13 cellular contexts compared by ENCODE assay signal in genomic region chr1:77756052-77756754, GRCh38. TPM values are rescaled to one million over a fixed set of nuclear protein-coding genes. Genes with fewer than 3 reads are reported as not detected.
DNase-seq lines count a peak whose midpoint lies in the region; ATAC-seq, FAIRE-seq and TF ChIP-seq lines count a peak whose summit lies in the region.
"Had no signal": no experiment of that assay in that cellular context is flagged by ENCODE, and none has a peak within 500 bp of the region (broad histone marks: within the 10 kb centered on the region; RNA-seq: fewer than 3 reads in every experiment).

No MANE protein-coding gene starts in this region.

- peaks cover 0 to 21% (median 17%) of the 10 kb centered on the region in 11 experiments; a peak in 15 of 22 replicates for H3K9me3 ChIP-seq in BLaER1 treated with 17β-estradiol and CSF1 and Interleukin-3, amounts not matched to agents 10 nM and 100 nM (replicated peaks in 1 of 11)
- no peaks in the 10 kb centered on the region for H3K9me3 ChIP-seq in body of pancreas
- H3K9me3 ChIP-seq in spleen: no peaks in the 10 kb centered on the region
- H3K9me3 ChIP-seq: MG63, mucosa of descending colon had no signal

- H3K9ac ChIP-seq in BLaER1 treated with 17β-estradiol and CSF1 and Interleukin-3, amounts not matched to agents 10 nM and 100 nM: peak overlapping the region in 1 of 11 experiments; percentile 31; a peak in 1 of 22 replicates

- no peak overlapping the region for H3K4me3 Mint-ChIP-seq in WTC11

- no peaks in the 10 kb centered on the region for H3K27me3 Mint-ChIP-seq in WTC11 (ENCODE audit: low read depth)

- CTCF ChIA-PET in WTC11 (lab: Charles Lee): no interaction called here

- peak overlapping the region; percentile 57 to 94 (median 84) for H3K4me2 ChIP-seq in BLaER1 treated with 17β-estradiol and CSF1 and Interleukin-3, amounts not matched to agents 10 nM and 100 nM

- no peak overlapping the region for H3K27ac ChIP-seq in BLaER1 treated with 17β-estradiol and CSF1 and Interleukin-3, amounts not matched to agents 10 nM and 100 nM
- no peak overlapping the region for H3K27ac ChIP-seq in body of pancreas
- H3K27ac ChIP-seq in spleen: no peak overlapping the region

- H3K36me3 ChIP-seq in BLaER1 treated with 17β-estradiol and CSF1 and Interleukin-3, amounts not matched to agents 10 nM and 100 nM: peaks cover 3 to 24% (median 19%) of the 10 kb centered on the region in 11 experiments; a peak in 20 of 22 replicates
- H3K36me3 ChIP-seq in body of pancreas (replicated peaks in 1 of 2; ENCODE audit: insufficient read depth in 1 of 2, low read depth in 2 of 2) (no peaks in the 10 kb centered on the region), spleen (peaks cover 0 to 5% (median under 1%) of the 10 kb centered on the region in 6 donors)

- TF ChIP-seq CTCF in WTC11 (IDR thresholded peaks at IDR 0.05) (no peak), body of pancreas (IDR thresholded peaks at IDR 0.05) (no peak), spleen (IDR thresholded peaks at IDR 0.05 in 8 of 11, conservative IDR thresholded peaks at IDR 0.05 in 3 of 11) (no peak)

- no peaks in the 10 kb centered on the region for H3K36me3 Mint-ChIP-seq in WTC11

- H4K20me1 ChIP-seq in BLaER1 treated with 17β-estradiol and CSF1 and Interleukin-3, amounts not matched to agents 10 nM and 100 nM: peaks cover 36 to 82% (median 61%) of the 10 kb centered on the region in 11 experiments

- peaks cover 17 to 40% (median 32%) of the 10 kb centered on the region in 10 experiments for H3K4me1 ChIP-seq in BLaER1 treated with 17β-estradiol and CSF1 and Interleukin-3, amounts not matched to agents 10 nM and 100 nM
- H3K4me1 ChIP-seq in body of pancreas (peaks cover 32% of the 10 kb centered on the region), spleen (peaks cover 27 to 82% (median 48%) of the 10 kb centered on the region in 6 donors)

- no peaks in the 10 kb centered on the region for H3K27me3 ChIP-seq in BLaER1 treated with 17β-estradiol and CSF1 and Interleukin-3, amounts not matched to agents 10 nM and 100 nM
- H3K27me3 ChIP-seq in body of pancreas (no peaks in the 10 kb centered on the region), spleen (replicated peaks in 1 of 7) (no peaks in the 10 kb centered on the region)
- H3K27me3 ChIP-seq: MG63 had no signal

- POLR2A ChIA-PET in WTC11 (lab: Charles Lee): no interaction called here

- ATAC-seq in WTC11 (no peak), body of pancreas (no peak)
- ATAC-seq: mucosa of descending colon had no signal

- H3K9me3 Mint-ChIP-seq in WTC11: no peaks in the 10 kb centered on the region
- H3K9me3 Mint-ChIP-seq: brain, H9 had no signal

- peaks cover 26% of the 10 kb centered on the region for H3K4me1 Mint-ChIP-seq in WTC11

- intact Hi-C loops in body of pancreas (cut with DNase I): no loop called here
- intact Hi-C loops in posterior cingulate gyrus (cut with DNase I): no loop called here
- intact Hi-C loops in spleen (cut with DNase I; ENCODE audit: low total_unique reads): no loop called here

- H3K27ac Mint-ChIP-seq in WTC11: peak overlapping the region; percentile 15; the same call in 1 of the 2 replicates
- H3K27ac Mint-ChIP-seq: brain had no signal

- peak; percentile 84 for FAIRE-seq in GM12892 (lab: Jason Lieb, UNC)
- FAIRE-seq: kidney had no signal

- DNase-seq in GM12892 (ENCODE audit: insufficient read length) (no peak), WTC11 (ENCODE audit: low spot score) (no peak), iPS-NIHi7 (ENCODE audit: extremely low spot score) (peak; percentile 12), body of pancreas (no peak), posterior cingulate gyrus (no peak), spleen (no peak), islet precursor cell (no peak)
- DNase-seq: H9, kidney, MG63, mucosa of descending colon had no signal

- TF ChIP-seq POLR2A in GM12892 (IDR thresholded peaks at IDR 0.05; ENCODE audit: low read depth, low read length) (no peak), body of pancreas (IDR thresholded peaks at IDR 0.05) (no peak), spleen (IDR thresholded peaks at IDR 0.05) (no peak)

- H3K4me3 ChIP-seq in BLaER1 treated with 17β-estradiol and CSF1 and Interleukin-3, amounts not matched to agents 10 nM and 100 nM: no peak overlapping the region
- H3K4me3 ChIP-seq in body of pancreas (no peak overlapping the region), spleen (no peak overlapping the region)
- H3K4me3 ChIP-seq: mucosa of descending colon had no signal

- WGBS in body of pancreas, 2 donors: 28 to 48% methylated on average over 1 of the region's 1 CpG
- 48 to 73% (median 67%) methylated on average over 1 of the region's 1 CpG for WGBS in spleen, 5 donors

TF ChIP-seq in WTC11, 78 proteins besides CTCF, POLR2A, EP300 and RAD21:
- TF ChIP-seq ZNF281 (CRISPR knock-in tag; IDR thresholded peaks at IDR 0.05): no peak
- no peak for TF ChIP-seq ZBTB43 (CRISPR knock-in tag; IDR thresholded peaks at IDR 0.05)
- no peak for TF ChIP-seq RORB (CRISPR knock-in tag; IDR thresholded peaks at IDR 0.05)
- TF ChIP-seq JAZF1 (CRISPR knock-in tag; IDR thresholded peaks at IDR 0.05): no peak
- TF ChIP-seq OVOL2 (CRISPR knock-in tag; IDR thresholded peaks at IDR 0.05; ENCODE audit: borderline replicate concordance): no peak
- TF ChIP-seq PRRX2 (CRISPR knock-in tag; IDR thresholded peaks at IDR 0.05): no peak
- TF ChIP-seq NR2C2 (CRISPR knock-in tag; IDR thresholded peaks at IDR 0.05): no peak
- no peak for TF ChIP-seq SMAD3 (CRISPR knock-in tag; IDR thresholded peaks at IDR 0.05; ENCODE audit: borderline replicate concordance)
- TF ChIP-seq FOXP1 (CRISPR knock-in tag; IDR thresholded peaks at IDR 0.05; ENCODE audit: borderline replicate concordance): no peak
- no peak for TF ChIP-seq FOXJ3 (CRISPR knock-in tag; IDR thresholded peaks at IDR 0.05; ENCODE audit: borderline replicate concordance)
- no peak for TF ChIP-seq ZNF396 (CRISPR knock-in tag; IDR thresholded peaks at IDR 0.05; ENCODE audit: borderline replicate concordance)
- TF ChIP-seq EMX1 (CRISPR knock-in tag; IDR thresholded peaks at IDR 0.05): no peak
- no peak for TF ChIP-seq E2F1 (CRISPR knock-in tag; IDR thresholded peaks at IDR 0.05)

RNA-seq across cellular contexts. Expression of gene USP33, which starts 3.4 kb away (rescaled TPM):
- polyA plus RNA-seq in GM12892 (2012; ENCODE audit: missing spikeins): 28.7 TPM
- total RNA-seq in WTC11 (2021) (57.5 to 61.6 TPM (median 59.9 TPM) in 3 replicates), body of pancreas (10 to 100 TPM; 53.1 to 65.1 TPM), spleen (100 to 1,000 TPM in 1 of 7 donors, 10 to 100 TPM in 6; 55.4 to 105 (median 79.6) TPM)
- polyA plus RNA-seq in spleen: 10 to 100 TPM; 20.3 to 29.4 (median 24.5) TPM

RNA-seq across cellular contexts. Expression of gene MIGA1, which starts 23.2 kb away (rescaled TPM):
- polyA plus RNA-seq in GM12892 (2012; ENCODE audit: missing spikeins): 6.9 TPM
- total RNA-seq in WTC11 (2021): 6.0 to 6.3 TPM (median 6.2 TPM) in 3 replicates
- 10 to 100 TPM in 1 of 2 donors, 1 to 10 TPM in 1; 6.6 to 10.4 TPM for total RNA-seq in body of pancreas
- 10 to 100 TPM; 12.6 to 20.2 (median 18.0) TPM for total RNA-seq in spleen
- 1 to 10 TPM; 2.4 to 2.8 (median 2.7) TPM for polyA plus RNA-seq in spleen
